In the genomic region with DNA sequence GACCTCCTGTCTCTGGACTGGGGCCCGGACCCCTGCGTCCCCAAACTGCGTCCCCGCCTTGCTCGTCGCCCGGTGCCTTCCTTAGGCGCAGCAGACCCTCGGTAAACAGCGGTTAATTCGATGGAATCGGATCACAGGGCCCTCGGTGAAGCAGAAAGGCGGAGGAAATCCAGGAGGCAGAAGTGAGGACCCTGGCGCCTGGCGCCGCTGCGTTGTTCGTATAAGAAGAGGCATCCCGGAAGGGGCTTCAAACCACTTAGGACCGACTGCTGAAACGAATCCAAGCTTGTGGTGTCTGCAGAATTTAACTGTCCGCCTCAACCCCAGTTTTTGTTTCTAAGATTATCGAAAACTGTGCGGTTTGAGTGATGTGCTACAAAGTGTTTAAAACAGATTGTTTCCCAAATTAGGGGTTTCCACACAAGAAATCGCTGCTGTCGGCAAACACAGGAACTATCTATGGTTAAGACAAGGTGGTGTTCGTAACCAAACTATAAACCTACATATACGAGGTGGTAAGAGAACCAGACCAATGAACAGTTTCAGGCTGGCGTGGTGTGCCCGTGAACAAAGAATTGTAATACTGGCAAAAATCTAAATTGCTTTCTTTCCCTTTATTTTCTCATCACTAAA, we compare ENCODE assay signal across 8 cellular contexts. TPM values are rescaled to one million over a fixed set of nuclear protein-coding genes. Genes with fewer than 3 reads are reported as not detected.
DNase-seq lines count a peak whose midpoint lies in the region; ATAC-seq, FAIRE-seq and TF ChIP-seq lines count a peak whose summit lies in the region.

No MANE protein-coding gene starts in this region.

- H4K91ac ChIP-seq in mesenchymal stem cell (ENCODE audit: low read length) = no peak overlapping the region

- H3K27me3 ChIP-seq in ACC112 (ENCODE audit: insufficient read depth, low read length) (no peaks in the 10 kb centered on the region), mesenchymal stem cell (ENCODE audit: control insufficient read depth in 1 of 2, insufficient read depth in 1 of 2, low read length in 2 of 2) (peaks cover 0 to 15% of the 10 kb centered on the region in 2 experiments), small intestine (ENCODE audit: control insufficient read depth in 2 of 2, insufficient read depth in 2 of 2, low read length in 2 of 2) (peaks cover 2 to 22% of the 10 kb centered on the region in 2 donors), A673 (replicated peaks; ENCODE audit: insufficient read depth, low read depth, low read length, poor library complexity) (peaks cover 79% of the 10 kb centered on the region)

- intact Hi-C loops in A673 (cut with micrococcal nuclease; ENCODE audit: unreplicated experiment) = no loop called here

- POLR2A ChIA-PET in A673 (lab: Charles Lee; ENCODE audit: low non-redundant PET) = no interaction called here

- no peak overlapping the region for H4K8ac ChIP-seq in mesenchymal stem cell (ENCODE audit: low read length)

- H3K9me3 Mint-ChIP-seq in brain = peaks cover 0 to 2% (median 0%) of the 10 kb centered on the region in 5 experiments

- peak; percentile 31 for ATAC-seq in GM19395 (IDR thresholded peaks at IDR 0.05; ENCODE audit: unreplicated experiment)

- peak overlapping the region; percentile 45 for H2AFZ ChIP-seq in ACC112 (ENCODE audit: low read length, unreplicated experiment)
- H2AFZ ChIP-seq in mesenchymal stem cell (ENCODE audit: low read depth, low read length) = no peak overlapping the region

- no peaks in the 10 kb centered on the region for H3K79me1 ChIP-seq in mesenchymal stem cell (replicated peaks; ENCODE audit: low read length, poor library complexity, severe bottlenecking)

- H3K4me2 ChIP-seq in mesenchymal stem cell (ENCODE audit: low read length, poor library complexity, severe bottlenecking) = peak overlapping the region; percentile 75

- peaks cover 41% of the 10 kb centered on the region for H3K4me1 Mint-ChIP-seq in brain

- H3K4me3 ChIP-seq in ACC112 (ENCODE audit: low read depth, low read length) (peak overlapping the region; percentile 76), mesenchymal stem cell (ENCODE audit: insufficient read depth in 1 of 2, low read depth in 1 of 2, low read length in 2 of 2) (peak overlapping the region; percentile 63 to 79), small intestine (ENCODE audit: low read depth in 1 of 2, low read length in 2 of 2) (no peak overlapping the region), A673 (ENCODE audit: low read depth, low read length, poor library complexity, severe bottlenecking) (no peak overlapping the region)

- H3K9me3 ChIP-seq in mesenchymal stem cell (ENCODE audit: control insufficient read depth, low read length) (no peaks in the 10 kb centered on the region), small intestine (ENCODE audit: control insufficient read depth, low read depth) (no peaks in the 10 kb centered on the region), A673 (ENCODE audit: low read depth, low read length, poor library complexity, severe bottlenecking) (no peaks in the 10 kb centered on the region)

- H2BK15ac ChIP-seq in mesenchymal stem cell (ENCODE audit: low read depth, poor library complexity, severe bottlenecking) = no peak overlapping the region

- CTCF ChIA-PET in A673 (lab: Charles Lee) = no interaction called here

- H3K36me3 ChIP-seq in ACC112 (ENCODE audit: insufficient read depth, low read length) = no peaks in the 10 kb centered on the region
- peaks cover 0 to 10% of the 10 kb centered on the region in 2 experiments for H3K36me3 ChIP-seq in mesenchymal stem cell (ENCODE audit: control insufficient read depth in 1 of 2, insufficient read depth in 2 of 2, low read depth in 1 of 2, low read length in 2 of 2)
- H3K36me3 ChIP-seq in small intestine (ENCODE audit: control insufficient read depth in 2 of 2, insufficient read depth in 2 of 2, low read length in 2 of 2) = no peaks in the 10 kb centered on the region
- no peaks in the 10 kb centered on the region for H3K36me3 ChIP-seq in A673 (ENCODE audit: insufficient read depth, low read length, poor library complexity, severe bottlenecking)

- H3K23ac ChIP-seq in mesenchymal stem cell (ENCODE audit: low read length in 2 of 2) = peak overlapping the region; percentile 20 to 64

- TF ChIP-seq CTCF in brain (conservative IDR thresholded peaks at IDR 0.05) (no peak), A673 (conservative IDR thresholded peaks at IDR 0.05; ENCODE audit: low read depth, low read length) (no peak)

- H3K36me3 Mint-ChIP-seq in brain = no peaks in the 10 kb centered on the region

- H2AK5ac ChIP-seq in mesenchymal stem cell (ENCODE audit: low read length, severe bottlenecking) = no peak overlapping the region

- peak overlapping the region; percentile 65 to 85 (median 83) for H3K4me3 Mint-ChIP-seq in brain

- peak overlapping the region in 4 of 5 experiments; percentile 34 to 83 (median 73) for H3K27ac Mint-ChIP-seq in brain

- DNase-seq in mesenchymal stem cell (peak; percentile 20), NCI-H446 (lab: John Stamatoyannopoulos, UW) (no peak), medulla oblongata (ENCODE audit: extremely low spot score) (no peak), small intestine (no peak), A673 (ENCODE audit: low spot score) (no peak)

- H3K4me1 ChIP-seq in ACC112 (ENCODE audit: control insufficient read depth, insufficient read depth, low read length, unreplicated experiment) (peaks cover 19% of the 10 kb centered on the region), mesenchymal stem cell (ENCODE audit: control insufficient read depth, insufficient read depth, low read depth, low read length) (peaks cover 16% of the 10 kb centered on the region), small intestine (ENCODE audit: control insufficient read depth in 2 of 2, insufficient read depth in 1 of 2, low read depth in 1 of 2, low read length in 1 of 2) (no peaks in the 10 kb centered on the region), A673 (ENCODE audit: insufficient read depth, low read length, poor library complexity, severe bottlenecking) (no peaks in the 10 kb centered on the region)

- no peak overlapping the region for H2BK120ac ChIP-seq in mesenchymal stem cell (ENCODE audit: low read depth, low read length)

- WGBS in mesenchymal stem cell = 19% methylated on average over 31 of the region's 31 CpGs
- 14 to 26% (median 25%) methylated on average over 31 of the region's 31 CpGs for WGBS in small intestine, 3 donors

- BruUV-seq in A673 (replicated peaks; lab: Mats Ljungman, UMichigan) = no TSS peak

- H3K27ac ChIP-seq in ACC112 (ENCODE audit: low read depth, low read length) (no peak overlapping the region), mesenchymal stem cell (ENCODE audit: low read length, poor library complexity, severe bottlenecking) (no peak overlapping the region), small intestine (ENCODE audit: low read depth in 1 of 2, low read length in 1 of 2) (no peak overlapping the region), A673 (ENCODE audit: low read depth, low read length, poor library complexity, severe bottlenecking) (no peak overlapping the region)

- H3K27me3 Mint-ChIP-seq in brain = peaks cover 15% of the 10 kb centered on the region

- H3K79me2 ChIP-seq in ACC112 (ENCODE audit: control insufficient read depth, insufficient read depth, low read length, unreplicated experiment) = no peaks in the 10 kb centered on the region

- H3K14ac ChIP-seq in mesenchymal stem cell (ENCODE audit: low read length in 2 of 2) = peak overlapping the region in 1 of 2 experiments; percentile 50

- no peak overlapping the region for H2BK5ac ChIP-seq in mesenchymal stem cell (ENCODE audit: low read depth, low read length, poor library complexity, severe bottlenecking)

- no peak for FAIRE-seq in small intestine (lab: Jason Lieb, UNC)

- no peak overlapping the region for H2BK12ac ChIP-seq in mesenchymal stem cell (ENCODE audit: low read length in 2 of 2)

- H3K18ac ChIP-seq in mesenchymal stem cell (ENCODE audit: low read depth in 1 of 2, low read length in 2 of 2) = peak overlapping the region in 1 of 2 experiments; percentile 38

- no peak overlapping the region for H3K4ac ChIP-seq in mesenchymal stem cell (ENCODE audit: low read depth in 1 of 2, low read length in 2 of 2)

- peak overlapping the region; percentile 76 for H3K9ac ChIP-seq in mesenchymal stem cell (ENCODE audit: low read length)

RNA-seq across cellular contexts. Expression of gene DGKI, which starts 0.8 kb away (rescaled TPM):
- polyA plus RNA-seq in brain (ENCODE audit: insufficient read depth, low read depth, low replicate concordance) (2.5 TPM), small intestine (under 1 TPM in 1 of 3 donors, not detected in 2; 0.54 TPM)
- 2.3 TPM for polyA plus RNA-seq in mesenchymal stem cell (2013, experiment 1 of 2)
- 2.2 TPM for polyA plus RNA-seq in mesenchymal stem cell (2013, experiment 2 of 2)
- total RNA-seq in A673 (2021) = 0.39 TPM in 1 of 2 replicates, not detected in the other

Comparison
In these comparisons a context has a peak if more than half of its experiments do, and no peak if none do; other contexts are left out.
1. H3K4me3 ChIP-seq: peak in ACC112 (single experiment) and mesenchymal stem cell (2 of 2); none in small intestine (0 of 2) and A673 (single experiment).